1 cellular context compared by ENCODE assay signal in genomic region chr2:120899799-120900198, GRCh38.
TF ChIP-seq lines count a peak whose summit lies in the region.

No MANE protein-coding gene starts in this region.

TF ChIP-seq in WTC11, 78 proteins besides CTCF, POLR2A, EP300 and RAD21:
- no peak for TF ChIP-seq ZNF671 (CRISPR knock-in tag; IDR thresholded peaks at IDR 0.05)
- TF ChIP-seq SP1 (CRISPR knock-in tag; conservative IDR thresholded peaks at IDR 0.05) = no peak
- TF ChIP-seq ATF2 (CRISPR knock-in tag; IDR thresholded peaks at IDR 0.05; ENCODE audit: borderline replicate concordance, low read depth) = no peak
- TF ChIP-seq E2F5 (CRISPR knock-in tag; IDR thresholded peaks at IDR 0.05) = no peak
- no peak for TF ChIP-seq E2F4 (CRISPR knock-in tag; IDR thresholded peaks at IDR 0.05; ENCODE audit: borderline replicate concordance, low read depth)
- no peak for TF ChIP-seq RORB (CRISPR knock-in tag; IDR thresholded peaks at IDR 0.05)
- no peak for TF ChIP-seq AFF4 (CRISPR knock-in tag; IDR thresholded peaks at IDR 0.05; ENCODE audit: borderline replicate concordance)
- no peak for TF ChIP-seq PREB (CRISPR knock-in tag; IDR thresholded peaks at IDR 0.05; ENCODE audit: borderline replicate concordance)
- TF ChIP-seq HMGXB4 (CRISPR knock-in tag; IDR thresholded peaks at IDR 0.05) = no peak
- no peak for TF ChIP-seq AR (CRISPR knock-in tag; IDR thresholded peaks at IDR 0.05)
- TF ChIP-seq GTF2I (CRISPR knock-in tag; conservative IDR thresholded peaks at IDR 0.05) = no peak
- no peak for TF ChIP-seq TEAD1 (CRISPR knock-in tag; IDR thresholded peaks at IDR 0.05)
- no peak for TF ChIP-seq NR2C2 (CRISPR knock-in tag; IDR thresholded peaks at IDR 0.05)
- TF ChIP-seq PRRX2 (CRISPR knock-in tag; IDR thresholded peaks at IDR 0.05) = no peak
